14 cellular contexts compared by ENCODE assay signal in genomic region chr2:38129987-38130386, GRCh38. TPM values are rescaled to one million over a fixed set of nuclear protein-coding genes. Genes with fewer than 3 reads are reported as not detected.
DNase-seq lines count a peak whose midpoint lies in the region; ATAC-seq and TF ChIP-seq lines count a peak whose summit lies in the region.
"Had no signal": no experiment of that assay in that cellular context is flagged by ENCODE, and none has a peak within 500 bp of the region (broad histone marks: within the 10 kb centered on the region; RNA-seq: fewer than 3 reads in every experiment).

No MANE protein-coding gene starts in this region.

- H3K9me3 ChIP-seq in GM23248 (ENCODE audit: low read depth) = no peaks in the 10 kb centered on the region
- peaks cover 0 to 22% (median 6%) of the 10 kb centered on the region in 12 donors for H3K9me3 ChIP-seq in heart left ventricle
- H3K9me3 ChIP-seq in psoas muscle = no peaks in the 10 kb centered on the region

- TF ChIP-seq CTCF in heart left ventricle (IDR thresholded peaks at IDR 0.05) (no peak), psoas muscle (IDR thresholded peaks at IDR 0.05) (no peak)

- intact Hi-C loops in heart left ventricle (cut with DNase I) = loop anchor here in 1 of 10 donors (10.0 kb wide), 1 partner anchor 135 kb away; no protein-coding TSS in a partner anchor
- intact Hi-C loops in psoas muscle (cut with DNase I) = no loop called here

- no peak overlapping the region for H3K4me2 ChIP-seq in GM23248 (ENCODE audit: unreplicated experiment)

- H3K27ac ChIP-seq in GM23248 (no peak overlapping the region), heart left ventricle (peak overlapping the region in 8 of 12 donors; percentile 11 to 90 (median 62)), psoas muscle (peak overlapping the region; percentile 6)

- no peak overlapping the region for H3K9ac ChIP-seq in GM23248

- no peaks in the 10 kb centered on the region for H3K36me3 ChIP-seq in GM23248 (ENCODE audit: low read depth)
- no peaks in the 10 kb centered on the region for H3K36me3 ChIP-seq in heart left ventricle
- no peaks in the 10 kb centered on the region for H3K36me3 ChIP-seq in psoas muscle (ENCODE audit: insufficient read depth in 1 of 2, low read depth in 1 of 2)

- TF ChIP-seq POLR2A in heart left ventricle (IDR thresholded peaks at IDR 0.05) = no peak

- DNase-seq in GM23248 (peak; percentile 29), OCI-M1 (lab: John Stamatoyannopoulos, UW) (peak; percentile 61), heart left ventricle (peak in 1 of 5 donors; percentile 51), psoas muscle (no peak), AG08396 (ENCODE audit: low spot score) (no peak), DMS114 treated with DMSO at 0.1 percent for 48 hours (lab: John Stamatoyannopoulos, UW; ENCODE audit: unreplicated experiment) (no peak), amygdala (lab: John Stamatoyannopoulos, UW) (no peak)
- DNase-seq: activated CD4-positive, CD25-positive, alpha-beta regulatory T cell; activated naive CD4-positive, alpha-beta T cell treated with Interleukin-2 at 50 U/mL for 16 hours; GOT3; NCI-H345 had no signal

- H2AFZ ChIP-seq in GM23248 = no peak overlapping the region

- 70 to 77% methylated on average over 3 of the region's 3 CpGs for WGBS in GM23248 (ENCODE audit: low coverage in 1 of 2, low lambda C conversion rate in 2 of 2, missing lambda C conversion rate in 2 of 2), 2 experiments
- WGBS in heart left ventricle, 4 donors = 70 to 85% (median 74%) methylated on average over 3 of the region's 3 CpGs
- 70 to 76% (median 72%) methylated on average over 3 of the region's 3 CpGs for WGBS in psoas muscle, 3 donors

- H3K27me3 ChIP-seq in GM23248 (replicated peaks; ENCODE audit: insufficient read depth) = no peaks in the 10 kb centered on the region
- no peaks in the 10 kb centered on the region for H3K27me3 ChIP-seq in heart left ventricle
- no peaks in the 10 kb centered on the region for H3K27me3 ChIP-seq in psoas muscle (ENCODE audit: insufficient read depth in 3 of 3, low read length in 2 of 3)
- H3K27me3 ChIP-seq: body of pancreas had no signal

- H4K20me1 ChIP-seq in GM23248 (ENCODE audit: insufficient read depth) = no peaks in the 10 kb centered on the region

- in situ Hi-C loops in GM23248 (cut with MboI) = no loop called here

- H3F3A ChIP-seq in GM23248 (ENCODE audit: insufficient read depth) = no peaks in the 10 kb centered on the region

- ATAC-seq in heart left ventricle (peak; percentile 36 to 81 (median 66)), psoas muscle (peak in 1 of 4 donors; percentile 29), HG02870 (IDR thresholded peaks at IDR 0.05; ENCODE audit: unreplicated experiment) (no peak)
- ATAC-seq: body of pancreas had no signal

- H3K4me3 ChIP-seq in GM23248 = no peak overlapping the region
- H3K4me3 ChIP-seq in heart left ventricle = no peak overlapping the region
- H3K4me3 ChIP-seq in psoas muscle = no peak overlapping the region
- H3K4me3 ChIP-seq: body of pancreas had no signal

- no peaks in the 10 kb centered on the region for H3K9me2 ChIP-seq in GM23248 (ENCODE audit: insufficient read depth)

- H3K4me1 ChIP-seq in GM23248 (ENCODE audit: insufficient read depth) (no peaks in the 10 kb centered on the region), heart left ventricle (peaks cover 0 to 53% (median 0%) of the 10 kb centered on the region in 12 donors), psoas muscle (no peaks in the 10 kb centered on the region)
- H3K4me1 ChIP-seq: body of pancreas had no signal

- H3K79me2 ChIP-seq in GM23248 (ENCODE audit: insufficient read depth) = no peaks in the 10 kb centered on the region

RNA-seq across cellular contexts. Expression of gene CYP1B1, which starts 54.0 kb away (rescaled TPM):
- 51.0 and 56.0 TPM in 2 replicates for total RNA-seq in GM23248 (2014; rRNA removed; shearing (Covaris generic))
- 112 and 116 TPM in 2 replicates for polyA plus RNA-seq in GM23248 (2016; fragmentation: Nextera tagmentation; extraction: Ambion mirVana)
- 10 to 100 TPM; 11.2 to 68.8 (median 24.5) TPM for total RNA-seq in heart left ventricle
- polyA plus RNA-seq in heart left ventricle = 1 to 10 TPM; 3.9 to 8.9 TPM
- 10 to 100 TPM in 3 of 4 donors, 1 to 10 TPM in 1; 6.8 to 53.1 (median 19.6) TPM for total RNA-seq in psoas muscle
- polyA plus RNA-seq in psoas muscle = 1 to 10 TPM; 1.1 to 5.0 (median 4.2) TPM
- polyA plus RNA-seq: neural cell had no signal

Comparison
In these comparisons a context has a peak if more than half of its experiments do, and no peak if none do; other contexts are left out.
1. DNase-seq: peak in GM23248 (single experiment) and OCI-M1 (single experiment); none in psoas muscle (0 of 2), AG08396 (single experiment), DMS114 treated with DMSO at 0.1 percent for 48 hours (single experiment) and amygdala (0 of 56).